Comparison of ENCODE assay signal across 12 cellular contexts in genomic region chr3:11558461-11558903, GRCh38.
DNase-seq lines count a peak whose midpoint lies in the region; ATAC-seq and TF ChIP-seq lines count a peak whose summit lies in the region.
"Had no signal": no experiment of that assay in that cellular context is flagged by ENCODE, and none has a peak within 500 bp of the region (broad histone marks: within the 10 kb centered on the region; RNA-seq: fewer than 3 reads in every experiment).

No MANE protein-coding gene starts in this region.

- peaks cover 22% of the 10 kb centered on the region for H3K36me3 Mint-ChIP-seq in activated CD4-positive, alpha-beta T cell treated with anti-CD3 and anti-CD28 coated beads for 36 hours (ENCODE audit: low read depth)
- H3K36me3 Mint-ChIP-seq in activated CD4-positive, alpha-beta T cell treated with anti-CD3 and anti-CD28 coated beads, Interleukin-2, amount 10 ng/mL, durations not matched to agents 7 days and 5 days (ENCODE audit: low read depth), result peaks cover 15% of the 10 kb centered on the region
- peaks cover 38% of the 10 kb centered on the region for H3K36me3 Mint-ChIP-seq in activated CD8-positive, alpha-beta memory T cell treated with anti-CD3 and anti-CD28 coated beads, Interleukin-2, amount 10 ng/mL, durations not matched to agents 7 days and 5 days
- H3K36me3 Mint-ChIP-seq: activated naive CD8-positive, alpha-beta T cell had no signal

- CTCF ChIA-PET in activated CD4-positive, alpha-beta T cell treated with anti-CD3 and anti-CD28 coated beads for 36 hours (lab: Charles Lee), result interaction anchor here (0.5 kb wide), 1 partner anchor 77 kb away, joined by 3 read pairs; no protein-coding TSS in a partner anchor
- CTCF ChIA-PET in activated CD4-positive, alpha-beta T cell treated with anti-CD3 and anti-CD28 coated beads, Interleukin-2, amount 10 ng/mL, durations not matched to agents 7 days and 5 days (lab: Charles Lee), result no interaction called here
- CTCF ChIA-PET in activated CD8-positive, alpha-beta memory T cell treated with anti-CD3 and anti-CD28 coated beads, Interleukin-2, amount 10 ng/mL, durations not matched to agents 7 days and 5 days (lab: Charles Lee), result interaction anchor here (0.6 kb wide), 1 partner anchor 372 kb away, joined by 4 read pairs; no protein-coding TSS in a partner anchor

- H3K27ac ChIP-seq in brain microvascular endothelial cell, result peak overlapping the region; percentile 81
- H3K27ac ChIP-seq in mesodermal cell (ENCODE audit: low read depth, low read length, severe bottlenecking), result peak overlapping the region; percentile 45
- H3K27ac ChIP-seq in thoracic aorta, result peak overlapping the region; percentile 55 to 87

- ATAC-seq in activated CD4-positive, alpha-beta T cell treated with anti-CD3 and anti-CD28 coated beads for 36 hours, result no peak
- ATAC-seq in thoracic aorta (ENCODE audit: insufficient number of reproducible peaks, low FRiP score, low read depth), result no peak
- ATAC-seq in activated CD8-positive, alpha-beta memory T cell treated with anti-CD3 and anti-CD28 coated beads, Interleukin-2, amount 10 ng/mL, durations not matched to agents 7 days and 5 days, result no peak

- H3K36me3 ChIP-seq in brain microvascular endothelial cell (replicated peaks) (peaks cover 59% of the 10 kb centered on the region), mesodermal cell (ENCODE audit: control insufficient read depth, insufficient read depth, low read length) (peaks cover 95% of the 10 kb centered on the region), thoracic aorta (peaks cover 11% of the 10 kb centered on the region)
- H3K36me3 ChIP-seq: prostate gland had no signal

- peak overlapping the region; percentile 42 for H3K27ac Mint-ChIP-seq in activated CD4-positive, alpha-beta T cell treated with anti-CD3 and anti-CD28 coated beads for 36 hours
- H3K27ac Mint-ChIP-seq in activated CD4-positive, alpha-beta T cell treated with anti-CD3 and anti-CD28 coated beads, Interleukin-2, amount 10 ng/mL, durations not matched to agents 7 days and 5 days, result no peak overlapping the region
- H3K27ac Mint-ChIP-seq in activated CD8-positive, alpha-beta memory T cell treated with anti-CD3 and anti-CD28 coated beads, Interleukin-2, amount 10 ng/mL, durations not matched to agents 7 days and 5 days, result no peak overlapping the region

- H3K27me3 ChIP-seq in brain microvascular endothelial cell (replicated peaks) (no peaks in the 10 kb centered on the region), thoracic aorta (replicated peaks; ENCODE audit: insufficient read depth) (no peaks in the 10 kb centered on the region)

- POLR2A ChIA-PET in activated CD4-positive, alpha-beta T cell treated with anti-CD3 and anti-CD28 coated beads for 36 hours (lab: Charles Lee), result no interaction called here
- POLR2A ChIA-PET in activated CD4-positive, alpha-beta T cell treated with anti-CD3 and anti-CD28 coated beads, Interleukin-2, amount 10 ng/mL, durations not matched to agents 7 days and 5 days (lab: Charles Lee), result no interaction called here

- intact Hi-C loops in activated CD4-positive, alpha-beta T cell treated with anti-CD3 and anti-CD28 coated beads for 36 hours (cut with DNase I, micrococcal nuclease), result loop anchor here in 1 of 2 experiments (5.0 kb wide), 1 partner anchor 84 kb away; the partner anchor contains the start of gene VGLL4

- H3K4me1 Mint-ChIP-seq in activated CD4-positive, alpha-beta T cell treated with anti-CD3 and anti-CD28 coated beads for 36 hours, result peaks cover 8% of the 10 kb centered on the region
- peaks cover 6% of the 10 kb centered on the region for H3K4me1 Mint-ChIP-seq in activated CD4-positive, alpha-beta T cell treated with anti-CD3 and anti-CD28 coated beads, Interleukin-2, amount 10 ng/mL, durations not matched to agents 7 days and 5 days
- H3K4me1 Mint-ChIP-seq in activated CD8-positive, alpha-beta memory T cell treated with anti-CD3 and anti-CD28 coated beads, Interleukin-2, amount 10 ng/mL, durations not matched to agents 7 days and 5 days, result no peaks in the 10 kb centered on the region

- 96 to 97% methylated on average over 11 to 17 of the region's 17 CpGs for WGBS in mesodermal cell (ENCODE audit: insufficient coverage in 2 of 2), 2 experiments

- no peaks in the 10 kb centered on the region for H3K9me3 Mint-ChIP-seq in activated CD4-positive, alpha-beta T cell treated with anti-CD3 and anti-CD28 coated beads for 36 hours (ENCODE audit: low read depth)
- H3K9me3 Mint-ChIP-seq in activated CD4-positive, alpha-beta T cell treated with anti-CD3 and anti-CD28 coated beads, Interleukin-2, amount 10 ng/mL, durations not matched to agents 7 days and 5 days, result no peaks in the 10 kb centered on the region
- H3K9me3 Mint-ChIP-seq in activated CD8-positive, alpha-beta memory T cell treated with anti-CD3 and anti-CD28 coated beads, Interleukin-2, amount 10 ng/mL, durations not matched to agents 7 days and 5 days (ENCODE audit: low read depth), result no peaks in the 10 kb centered on the region

- in situ Hi-C loops in brain microvascular endothelial cell (cut with HindIII; ENCODE audit: low pct_ligation_motif_present, low sequenced_read_pairs), result no loop called here

- H3K9me3 ChIP-seq in mesodermal cell (ENCODE audit: control insufficient read depth, low read length) (no peaks in the 10 kb centered on the region), thoracic aorta (no peaks in the 10 kb centered on the region)
- H3K9me3 ChIP-seq: Caco-2, prostate gland had no signal

- H3K4me1 ChIP-seq in mesodermal cell (ENCODE audit: control insufficient read depth, insufficient read depth, low read length, poor library complexity, severe bottlenecking) (peaks cover 37% of the 10 kb centered on the region), thoracic aorta (ENCODE audit: control insufficient read depth in 1 of 2, low read depth in 2 of 2) (peaks cover 58 to 98% of the 10 kb centered on the region in 2 donors)
- H3K4me1 ChIP-seq: Caco-2 had no signal

- H3K4me3 Mint-ChIP-seq in activated CD4-positive, alpha-beta T cell treated with anti-CD3 and anti-CD28 coated beads for 36 hours, result no peak overlapping the region
- H3K4me3 Mint-ChIP-seq in activated CD4-positive, alpha-beta T cell treated with anti-CD3 and anti-CD28 coated beads, Interleukin-2, amount 10 ng/mL, durations not matched to agents 7 days and 5 days, result no peak overlapping the region
- no peak overlapping the region for H3K4me3 Mint-ChIP-seq in activated CD8-positive, alpha-beta memory T cell treated with anti-CD3 and anti-CD28 coated beads, Interleukin-2, amount 10 ng/mL, durations not matched to agents 7 days and 5 days
- H3K4me3 Mint-ChIP-seq: activated naive CD8-positive, alpha-beta T cell had no signal

- no peak for DNase-seq in activated CD4-positive, alpha-beta T cell treated with anti-CD3 and anti-CD28 coated beads for 36 hours
- DNase-seq in activated CD4-positive, alpha-beta T cell treated with anti-CD3 and anti-CD28 coated beads, Interleukin-2, amount 10 ng/mL, durations not matched to agents 7 days and 5 days, result no peak
- DNase-seq in brain microvascular endothelial cell, result no peak
- DNase-seq in thoracic aorta (ENCODE audit: low spot score), result no peak
- no peak for DNase-seq in activated CD8-positive, alpha-beta memory T cell treated with anti-CD3 and anti-CD28 coated beads, Interleukin-2, amount 10 ng/mL, durations not matched to agents 7 days and 5 days
- no peak for DNase-seq in NCI-H526 treated with DMSO at 0.1 percent for 48 hours (lab: John Stamatoyannopoulos, UW)
- no peak for DNase-seq in NAMALWA (ENCODE audit: low spot score)
- DNase-seq: activated CD8-positive, alpha-beta memory T cell treated with anti-CD3 and anti-CD28 coated beads for 24 hours; Caco-2 had no signal

- no peak overlapping the region for H3K4me3 ChIP-seq in brain microvascular endothelial cell (ENCODE audit: low read depth, low read length)
- no peak overlapping the region for H3K4me3 ChIP-seq in mesodermal cell (ENCODE audit: extremely low read depth, insufficient read depth, low read length, poor library complexity, severe bottlenecking)
- H3K4me3 ChIP-seq in thoracic aorta, result no peak overlapping the region
- H3K4me3 ChIP-seq: prostate gland had no signal

- TF ChIP-seq CTCF in brain microvascular endothelial cell (IDR thresholded peaks at IDR 0.05; ENCODE audit: low read depth, low read length, missing control alignments) (no peak), thoracic aorta (IDR thresholded peaks at IDR 0.05) (no peak)

- H3K27me3 Mint-ChIP-seq in activated CD4-positive, alpha-beta T cell treated with anti-CD3 and anti-CD28 coated beads for 36 hours, result no peaks in the 10 kb centered on the region
- no peaks in the 10 kb centered on the region for H3K27me3 Mint-ChIP-seq in activated CD4-positive, alpha-beta T cell treated with anti-CD3 and anti-CD28 coated beads, Interleukin-2, amount 10 ng/mL, durations not matched to agents 7 days and 5 days
- no peaks in the 10 kb centered on the region for H3K27me3 Mint-ChIP-seq in activated CD8-positive, alpha-beta memory T cell treated with anti-CD3 and anti-CD28 coated beads, Interleukin-2, amount 10 ng/mL, durations not matched to agents 7 days and 5 days
- H3K27me3 Mint-ChIP-seq: activated naive CD8-positive, alpha-beta T cell had no signal
